15 cellular contexts compared by ENCODE assay signal in the genomic region with DNA sequence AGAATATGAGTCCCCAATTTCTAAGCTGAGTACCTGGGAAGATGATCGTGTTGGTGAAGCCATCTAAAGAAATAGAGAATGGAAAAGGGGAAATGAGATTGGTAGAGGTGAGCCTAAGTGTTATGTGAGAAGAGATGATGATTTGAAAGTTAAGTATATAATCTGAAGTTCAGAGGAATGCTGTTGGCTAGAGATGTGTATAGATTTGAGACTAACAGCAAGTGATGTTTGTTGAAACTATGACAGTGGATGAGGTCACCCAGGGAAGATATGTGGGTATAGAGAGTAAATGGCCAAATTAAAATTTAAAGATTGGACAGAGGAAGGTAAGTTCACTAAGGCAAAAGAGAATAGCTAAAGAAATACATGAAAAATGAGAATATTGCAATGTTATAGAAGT.
"Had no signal": no experiment of that assay in that cellular context is flagged by ENCODE, and none has a peak within 500 bp of the region (broad histone marks: within the 10 kb centered on the region; RNA-seq: fewer than 3 reads in every experiment).

No MANE protein-coding gene starts in this region.

- H3K4me3 ChIP-seq: cardiac muscle cell, lower lobe of right lung, pancreas, suprapubic skin, upper lobe of right lung had no signal

- H3K36me3 ChIP-seq: cardiac muscle cell, lower lobe of right lung, pancreas, suprapubic skin, upper lobe of right lung had no signal

- H3K27me3 Mint-ChIP-seq: activated CD8-positive, alpha-beta memory T cell treated with anti-CD3 and anti-CD28 coated beads, Interleukin-2, amount 10 ng/mL, durations not matched to agents 7 days and 5 days had no signal

- H3K27ac ChIP-seq: cardiac muscle cell, lower lobe of right lung, pancreas, suprapubic skin, upper lobe of right lung had no signal

- H3K9me3 Mint-ChIP-seq: activated T-cell treated with anti-CD3 and anti-CD28 coated beads, Interleukin-2, amount 50 U/mL, for 24 hours had no signal

- H3K27ac Mint-ChIP-seq: activated CD8-positive, alpha-beta memory T cell treated with anti-CD3 and anti-CD28 coated beads, Interleukin-2, amount 10 ng/mL, durations not matched to agents 7 days and 5 days; activated naive CD8-positive, alpha-beta T cell; activated T-cell treated with anti-CD3 and anti-CD28 coated beads, Interleukin-2, amount 50 U/mL, for 24 hours; naive B cell had no signal

- H3K27me3 ChIP-seq: cardiac muscle cell, pancreas, suprapubic skin, upper lobe of right lung had no signal

- H3K4me1 ChIP-seq: pancreas had no signal

- H3K4me3 Mint-ChIP-seq: activated CD8-positive, alpha-beta memory T cell treated with anti-CD3 and anti-CD28 coated beads, Interleukin-2, amount 10 ng/mL, durations not matched to agents 7 days and 5 days; activated naive CD8-positive, alpha-beta T cell; activated T-cell treated with anti-CD3 and anti-CD28 coated beads, Interleukin-2, amount 50 U/mL, for 24 hours; naive B cell had no signal

- H3K9me3 ChIP-seq: lower lobe of right lung, pancreas, suprapubic skin, upper lobe of right lung had no signal

- H3K4me1 Mint-ChIP-seq: activated CD8-positive, alpha-beta memory T cell treated with anti-CD3 and anti-CD28 coated beads, Interleukin-2, amount 10 ng/mL, durations not matched to agents 7 days and 5 days; naive B cell had no signal

- ATAC-seq: activated CD8-positive, alpha-beta memory T cell treated with anti-CD3 and anti-CD28 coated beads, Interleukin-2, amount 10 ng/mL, durations not matched to agents 7 days and 5 days; lower lobe of right lung; pancreas; stimulated activated naive CD8-positive, alpha-beta T cell treated with anti-CD3 and anti-CD28 coated beads, Interleukin-15, Interleukin-2, amounts not matched to agents 100 U/mL and 50 U/mL, for 24 hours; upper lobe of right lung had no signal

- H3K36me3 Mint-ChIP-seq: activated CD8-positive, alpha-beta memory T cell treated with anti-CD3 and anti-CD28 coated beads, Interleukin-2, amount 10 ng/mL, durations not matched to agents 7 days and 5 days; activated naive CD8-positive, alpha-beta T cell; naive B cell had no signal

- DNase-seq: activated CD4-positive, alpha-beta T cell treated with anti-CD3 and anti-CD28 coated beads for 1 hour; activated CD4-positive, alpha-beta T cell treated with anti-CD3 and anti-CD28 coated beads, Interleukin-2, amount 50 U/mL, for 48 hours; activated CD8-positive, alpha-beta memory T cell treated with anti-CD3 and anti-CD28 coated beads, Interleukin-2, amount 10 ng/mL, durations not matched to agents 7 days and 5 days; activated effector memory CD4-positive, alpha-beta T cell treated with Interleukin-2 at 50 U/mL for 16 hours; activated T-cell treated with anti-CD3 and anti-CD28 coated beads, Interleukin-2, amount 50 U/mL, for 24 hours; hypothalamus; lower lobe of right lung; naive B cell; pancreas; stimulated activated CD4-positive, alpha-beta T cell treated with anti-CD3 and anti-CD28 coated beads, Interleukin-2, amount 100 ng/mL, for 48 hours; stimulated activated naive CD8-positive, alpha-beta T cell treated with anti-CD3 and anti-CD28 coated beads, Interleukin-15, Interleukin-2, amounts not matched to agents 100 U/mL and 50 U/mL, for 24 hours; upper lobe of right lung had no signal
